ENCODE assay signal across 31 cellular contexts in the genomic region with DNA sequence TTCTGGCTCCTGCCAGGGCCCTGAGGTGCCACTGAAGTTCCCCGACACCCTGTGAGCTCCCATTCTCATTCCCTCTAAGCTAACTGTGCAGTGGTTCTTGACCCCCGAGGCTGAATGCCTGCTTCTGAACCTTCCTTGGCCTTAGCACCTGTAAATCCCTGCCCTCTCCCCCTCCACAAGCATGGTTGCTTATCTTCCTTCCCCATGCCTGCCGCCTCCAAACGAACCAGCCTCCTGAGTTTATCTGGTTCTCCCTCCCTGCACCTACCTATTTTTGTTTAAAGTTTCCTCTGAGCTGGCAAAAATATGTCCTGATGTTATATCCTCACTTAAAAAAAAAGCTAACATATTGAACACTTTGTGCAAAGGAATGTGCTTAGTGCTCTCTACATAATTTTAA.
"Had no signal": no experiment of that assay in that cellular context is flagged by ENCODE, and none has a peak within 500 bp of the region (broad histone marks: within the 10 kb centered on the region; RNA-seq: fewer than 3 reads in every experiment).

No MANE protein-coding gene starts in this region.

- H3K27me3 Mint-ChIP-seq: activated CD4-positive, alpha-beta memory T cell treated with anti-CD3 and anti-CD28 coated beads for 36 hours; activated T-cell treated with anti-CD3 and anti-CD28 coated beads, Interleukin-2, amount 50 U/mL, for 24 hours; activated T-helper 17 cell treated with anti-CD3 and anti-CD28 coated beads, Interleukin-2, amount 50 U/mL, for 72 hours; naive thymus-derived CD4-positive, alpha-beta T cell; T-helper 17 cell; type B pancreatic cell had no signal

- DNase-seq: activated CD4-positive, alpha-beta memory T cell treated with anti-CD3 and anti-CD28 coated beads for 36 hours; activated CD4-positive, alpha-beta T cell treated with anti-CD3 and anti-CD28 coated beads, Interleukin-2, amount 10 ng/mL, durations not matched to agents 24 days and 14 days; activated CD4-positive, CD25-positive, alpha-beta regulatory T cell treated with anti-CD3 and anti-CD28 coated beads, Interleukin-2, amount 50 U/mL, for 72 hours; activated CD8-positive, alpha-beta memory T cell treated with anti-CD3 and anti-CD28 coated beads, Interleukin-2, amount 50 U/mL, for 48 hours; activated T-cell treated with anti-CD3 and anti-CD28 coated beads, Interleukin-2, amount 50 U/mL, for 24 hours; adrenal gland; aorta; body of pancreas; dermis blood vessel endothelial cell; effector CD4-positive, alpha-beta T cell; esophagus squamous epithelium; foreskin melanocyte; left cardiac atrium; mammary epithelial cell; midbrain; naive thymus-derived CD4-positive, alpha-beta T cell; occipital lobe; stimulated activated CD4-positive, alpha-beta T cell treated with anti-CD3 and anti-CD28 coated beads, Interleukin-15, amount 100 ng/mL, for 24 hours; stimulated activated CD4-positive, alpha-beta T cell treated with anti-CD3 and anti-CD28 coated beads, Interleukin-2, amount 100 ng/mL, for 24 hours; stimulated activated naive CD4-positive, alpha-beta T cell treated with Interleukin-2 at 50 U/mL for 16 hours; T-helper 17 cell; T1000; uterus; WERI-Rb-1 had no signal

- H2AFZ ChIP-seq: parathyroid adenoma had no signal

- H3K4me3 Mint-ChIP-seq: activated CD4-positive, alpha-beta memory T cell treated with anti-CD3 and anti-CD28 coated beads for 36 hours; activated CD4-positive, alpha-beta T cell treated with anti-CD3 and anti-CD28 coated beads, Interleukin-2, amount 10 ng/mL, durations not matched to agents 24 days and 14 days; activated T-cell treated with anti-CD3 and anti-CD28 coated beads, Interleukin-2, amount 50 U/mL, for 24 hours; activated T-helper 17 cell treated with anti-CD3 and anti-CD28 coated beads, Interleukin-2, amount 50 U/mL, for 72 hours; neural crest cell; T-helper 17 cell; type B pancreatic cell had no signal

- H3K27ac ChIP-seq: adrenal gland, body of pancreas, parathyroid adenoma, right atrium auricular region, thoracic aorta, WERI-Rb-1 had no signal

- H3K4me3 ChIP-seq: adrenal gland, body of pancreas, esophagus squamous epithelium, right atrium auricular region, thoracic aorta, uterus had no signal

- H3K9ac ChIP-seq: parathyroid adenoma had no signal

- H3K27ac Mint-ChIP-seq: activated CD4-positive, alpha-beta memory T cell treated with anti-CD3 and anti-CD28 coated beads for 36 hours; activated CD4-positive, alpha-beta T cell treated with anti-CD3 and anti-CD28 coated beads, Interleukin-2, amount 10 ng/mL, durations not matched to agents 24 days and 14 days; activated naive CD4-positive, alpha-beta T cell treated with anti-CD3 and anti-CD28 coated beads, Interleukin-2, amount 50 U/mL, for 72 hours; activated T-cell treated with anti-CD3 and anti-CD28 coated beads, Interleukin-2, amount 50 U/mL, for 24 hours; activated T-helper 17 cell treated with anti-CD3 and anti-CD28 coated beads, Interleukin-2, amount 50 U/mL, for 72 hours; type B pancreatic cell had no signal

- H3K36me3 ChIP-seq: adrenal gland, right atrium auricular region, thoracic aorta, uterus, WERI-Rb-1 had no signal

- H3K4me1 Mint-ChIP-seq: activated CD4-positive, alpha-beta T cell treated with anti-CD3 and anti-CD28 coated beads, Interleukin-2, amount 10 ng/mL, durations not matched to agents 24 days and 14 days; neural crest cell had no signal

- H3K4me1 ChIP-seq: body of pancreas, parathyroid adenoma, uterus had no signal

- H3K27me3 ChIP-seq: adrenal gland, body of pancreas, esophagus squamous epithelium, right atrium auricular region, uterus had no signal

- H3K9me3 Mint-ChIP-seq: activated CD4-positive, alpha-beta memory T cell treated with anti-CD3 and anti-CD28 coated beads for 36 hours; activated CD4-positive, alpha-beta T cell treated with anti-CD3 and anti-CD28 coated beads, Interleukin-2, amount 10 ng/mL, durations not matched to agents 24 days and 14 days; activated naive CD4-positive, alpha-beta T cell treated with anti-CD3 and anti-CD28 coated beads, Interleukin-2, amount 50 U/mL, for 72 hours; activated T-cell treated with anti-CD3 and anti-CD28 coated beads, Interleukin-2, amount 50 U/mL, for 24 hours; activated T-helper 17 cell treated with anti-CD3 and anti-CD28 coated beads, Interleukin-2, amount 50 U/mL, for 72 hours; naive thymus-derived CD4-positive, alpha-beta T cell; neural crest cell; type B pancreatic cell had no signal

- H3K79me2 ChIP-seq: parathyroid adenoma had no signal

- H3K9me3 ChIP-seq: adrenal gland, body of pancreas, esophagus squamous epithelium, right atrium auricular region, thoracic aorta, uterus had no signal
